ENCODE assay signal across 17 cellular contexts in genomic region chr14:100580316-100581227, GRCh38.
"Had no signal": no experiment of that assay in that cellular context is flagged by ENCODE, and none has a peak within 500 bp of the region (broad histone marks: within the 10 kb centered on the region; RNA-seq: fewer than 3 reads in every experiment).

No MANE protein-coding gene starts in this region.

- H3K4me1 Mint-ChIP-seq: naive thymus-derived CD4-positive, alpha-beta T cell; stimulated activated memory B cell treated with anti-CD40 and anti-IgM and Interleukin-4, amounts not matched to agents 10 μg/mL and 1 μg/mL and 100 μg/mL, for 72 hours had no signal

- H3K27me3 ChIP-seq: vagina had no signal

- H3K4me3 ChIP-seq: gastrocnemius medialis, skin epidermis, tibial artery, vagina had no signal

- DNase-seq: activated CD4-positive, alpha-beta T cell treated with anti-CD3 and anti-CD28 coated beads, Interleukin-2, amount 50 U/mL, for 48 hours; activated CD8-positive, alpha-beta memory T cell treated with anti-CD3 and anti-CD28 coated beads, Interleukin-2, amount 50 U/mL, for 48 hours; activated naive CD4-positive, alpha-beta T cell treated with anti-CD3 and anti-CD28 coated beads for 36 hours; central memory CD4-positive, alpha-beta T cell; effector memory CD4-positive, alpha-beta T cell; gastrocnemius medialis; hippocampal formation; kidney glomerular epithelial cell; naive thymus-derived CD4-positive, alpha-beta T cell; nucleus accumbens had no signal

- H3K9me3 ChIP-seq: gastrocnemius medialis, tibial artery, vagina had no signal

- H3K36me3 Mint-ChIP-seq: naive thymus-derived CD4-positive, alpha-beta T cell; stimulated activated memory B cell treated with anti-CD40 and anti-IgM and Interleukin-4, amounts not matched to agents 10 μg/mL and 1 μg/mL and 100 μg/mL, for 72 hours had no signal

- ATAC-seq: activated CD4-positive, CD25-positive, alpha-beta regulatory T cell treated with anti-CD3 and anti-CD28 coated beads, Interleukin-2, amount 50 U/mL, for 24 hours; gastrocnemius medialis; naive thymus-derived CD4-positive, alpha-beta T cell; stimulated activated memory B cell treated with anti-CD40 and anti-IgM and Interleukin-4, amounts not matched to agents 10 μg/mL and 1 μg/mL and 100 μg/mL, for 72 hours had no signal

- H3K36me3 ChIP-seq: gastrocnemius medialis, tibial artery, vagina had no signal

- H3K4me3 Mint-ChIP-seq: activated naive CD4-positive, alpha-beta T cell treated with anti-CD3 and anti-CD28 coated beads for 36 hours; naive thymus-derived CD4-positive, alpha-beta T cell; stimulated activated memory B cell treated with anti-CD40 and anti-IgM and Interleukin-4, amounts not matched to agents 10 μg/mL and 1 μg/mL and 100 μg/mL, for 72 hours; T-helper 2 cell treated with Interferon-gamma antibody and Interleukin-4, amounts not matched to agents 5 μg/mL and 100 μg/mL, for 36 hours had no signal

- H3K27ac ChIP-seq: epithelial cell of prostate, gastrocnemius medialis, skin epidermis, tibial artery, vagina had no signal

- H3K4me1 ChIP-seq: gastrocnemius medialis, tibial artery, vagina had no signal

- H3K27ac Mint-ChIP-seq: activated naive CD4-positive, alpha-beta T cell treated with anti-CD3 and anti-CD28 coated beads for 36 hours; stimulated activated memory B cell treated with anti-CD40 and anti-IgM and Interleukin-4, amounts not matched to agents 10 μg/mL and 1 μg/mL and 100 μg/mL, for 72 hours; T-helper 2 cell treated with Interferon-gamma antibody and Interleukin-4, amounts not matched to agents 5 μg/mL and 100 μg/mL, for 36 hours had no signal

- H3K9me3 Mint-ChIP-seq: activated naive CD4-positive, alpha-beta T cell treated with anti-CD3 and anti-CD28 coated beads for 36 hours; T-helper 2 cell treated with Interferon-gamma antibody and Interleukin-4, amounts not matched to agents 5 μg/mL and 100 μg/mL, for 36 hours had no signal
